Comparison of ENCODE assay signal across 8 cellular contexts in genomic region chr15:101277943-101278564, GRCh38. TPM values are rescaled to one million over a fixed set of nuclear protein-coding genes. Genes with fewer than 3 reads are reported as not detected.
DNase-seq lines count a peak whose midpoint lies in the region; ATAC-seq and TF ChIP-seq lines count a peak whose summit lies in the region.

No MANE protein-coding gene starts in this region.

- H3K4me3 ChIP-seq in OCI-LY1 (ENCODE audit: low read depth, low read length, poor library complexity, severe bottlenecking), result peak overlapping the region; percentile 100
- H3K4me3 ChIP-seq in endocrine pancreas (ENCODE audit: control insufficient read depth, insufficient read depth, low read length), result peak overlapping the region; percentile 51
- H3K4me3 ChIP-seq in osteoblast (ENCODE audit: insufficient read depth, low read length), result peak overlapping the region; percentile 83

- H3K4me1 ChIP-seq in OCI-LY1 (ENCODE audit: insufficient read depth, low read length, severe bottlenecking), result peaks cover 19% of the 10 kb centered on the region
- H3K4me1 ChIP-seq in endocrine pancreas (ENCODE audit: control insufficient read depth, insufficient read depth, low read length), result no peaks in the 10 kb centered on the region
- H3K4me1 ChIP-seq in osteoblast (ENCODE audit: insufficient read depth, low read length), result peaks cover 11% of the 10 kb centered on the region

- H3K9me2 ChIP-seq in OCI-LY1 (ENCODE audit: low read depth, low read length), result no peaks in the 10 kb centered on the region

- H3K9ac ChIP-seq in OCI-LY1 (ENCODE audit: low read length), result peak overlapping the region; percentile 98; the same call in 1 of the 2 replicates
- peak overlapping the region; percentile 1 for H3K9ac ChIP-seq in endocrine pancreas (ENCODE audit: control insufficient read depth, insufficient read depth, low read length)

- H3K4me2 ChIP-seq in OCI-LY1 (ENCODE audit: low read length) (peak overlapping the region; percentile 100), osteoblast (ENCODE audit: insufficient read depth, low read length) (peak overlapping the region; percentile 94)

- H3K27me3 ChIP-seq in OCI-LY1 (ENCODE audit: insufficient read depth, low read length) (no peaks in the 10 kb centered on the region), endocrine pancreas (ENCODE audit: control insufficient read depth, insufficient read depth, low read length) (no peaks in the 10 kb centered on the region), osteoblast (ENCODE audit: insufficient read depth, low read length) (no peaks in the 10 kb centered on the region)

- no peaks in the 10 kb centered on the region for H3F3A ChIP-seq in OCI-LY1 (ENCODE audit: insufficient read depth, low read length)

- H3K36me3 ChIP-seq in OCI-LY1 (ENCODE audit: insufficient read depth, low read length) (peaks cover 66% of the 10 kb centered on the region), endocrine pancreas (ENCODE audit: control insufficient read depth, insufficient read depth, low read length) (peaks cover 10% of the 10 kb centered on the region), osteoblast (ENCODE audit: insufficient read depth, low read length) (peaks cover 57% of the 10 kb centered on the region)

- TF ChIP-seq CTCF in OCI-LY1 (IDR thresholded peaks at IDR 0.05; ENCODE audit: low read length) (no peak), osteoblast (IDR thresholded peaks at IDR 0.05; ENCODE audit: extremely low read depth, low read depth, low read length) (no peak)

- H3K9me3 ChIP-seq in OCI-LY1 (ENCODE audit: low read length), result no peaks in the 10 kb centered on the region
- no peaks in the 10 kb centered on the region for H3K9me3 ChIP-seq in endocrine pancreas (ENCODE audit: control insufficient read depth, low read length)
- H3K9me3 ChIP-seq in osteoblast (ENCODE audit: low read depth, low read length), result no peaks in the 10 kb centered on the region

- no peak overlapping the region for H2AFZ ChIP-seq in OCI-LY1 (ENCODE audit: low read length)
- peak overlapping the region; percentile 89 for H2AFZ ChIP-seq in osteoblast (ENCODE audit: low read length)

- ATAC-seq in HG03045 (IDR thresholded peaks at IDR 0.05; ENCODE audit: unreplicated experiment) (no peak), GM19463 (IDR thresholded peaks at IDR 0.05; ENCODE audit: unreplicated experiment) (no peak), GM18520 (IDR thresholded peaks at IDR 0.05; ENCODE audit: unreplicated experiment) (no peak), HG03442 (IDR thresholded peaks at IDR 0.05; ENCODE audit: unreplicated experiment) (no peak)

- H3K27ac ChIP-seq in OCI-LY1 (ENCODE audit: low read depth, low read length, poor library complexity, severe bottlenecking) (no peak overlapping the region), osteoblast (ENCODE audit: low read depth, low read length) (peak overlapping the region; percentile 66)

- DNase-seq in DMS53 (lab: John Stamatoyannopoulos, UW) (peak; percentile 71), osteoblast (ENCODE audit: insufficient read length, low spot score, missing footprints) (no peak)

- H3K79me2 ChIP-seq in OCI-LY1 (ENCODE audit: insufficient read depth, low read length) (peaks cover 8% of the 10 kb centered on the region; the same call in 1 of the 2 replicates), osteoblast (ENCODE audit: insufficient read depth, low read length) (peaks cover 35% of the 10 kb centered on the region)

- H4K20me1 ChIP-seq in OCI-LY1 (ENCODE audit: insufficient read depth, low read length), result no peaks in the 10 kb centered on the region
- peaks cover 18% of the 10 kb centered on the region for H4K20me1 ChIP-seq in osteoblast (ENCODE audit: insufficient read depth, low read length)

RNA-seq across cellular contexts. Expression of gene SELENOS, which starts 0.8 kb away (rescaled TPM):
- 74.3 and 79.6 TPM in 2 replicates for total RNA-seq in osteoblast

RNA-seq across cellular contexts. Expression of gene SNRPA1, which starts 17.0 kb away (rescaled TPM):
- 7.1 and 9.8 TPM in 2 replicates for total RNA-seq in osteoblast

RNA-seq across cellular contexts. Expression of gene CHSY1, which starts 26.2 kb away (rescaled TPM):
- total RNA-seq in osteoblast, result 36.8 and 39.1 TPM in 2 replicates
